Comparison of ENCODE assay signal across 1 cellular context in genomic region chr15:99504823-99505551, GRCh38.
TF ChIP-seq lines count a peak whose summit lies in the region.

No MANE protein-coding gene starts in this region.

TF ChIP-seq in HepG2, 621 proteins besides CTCF, POLR2A, EP300 and RAD21 (continued from another document):
- TF ChIP-seq, protein P1, sequence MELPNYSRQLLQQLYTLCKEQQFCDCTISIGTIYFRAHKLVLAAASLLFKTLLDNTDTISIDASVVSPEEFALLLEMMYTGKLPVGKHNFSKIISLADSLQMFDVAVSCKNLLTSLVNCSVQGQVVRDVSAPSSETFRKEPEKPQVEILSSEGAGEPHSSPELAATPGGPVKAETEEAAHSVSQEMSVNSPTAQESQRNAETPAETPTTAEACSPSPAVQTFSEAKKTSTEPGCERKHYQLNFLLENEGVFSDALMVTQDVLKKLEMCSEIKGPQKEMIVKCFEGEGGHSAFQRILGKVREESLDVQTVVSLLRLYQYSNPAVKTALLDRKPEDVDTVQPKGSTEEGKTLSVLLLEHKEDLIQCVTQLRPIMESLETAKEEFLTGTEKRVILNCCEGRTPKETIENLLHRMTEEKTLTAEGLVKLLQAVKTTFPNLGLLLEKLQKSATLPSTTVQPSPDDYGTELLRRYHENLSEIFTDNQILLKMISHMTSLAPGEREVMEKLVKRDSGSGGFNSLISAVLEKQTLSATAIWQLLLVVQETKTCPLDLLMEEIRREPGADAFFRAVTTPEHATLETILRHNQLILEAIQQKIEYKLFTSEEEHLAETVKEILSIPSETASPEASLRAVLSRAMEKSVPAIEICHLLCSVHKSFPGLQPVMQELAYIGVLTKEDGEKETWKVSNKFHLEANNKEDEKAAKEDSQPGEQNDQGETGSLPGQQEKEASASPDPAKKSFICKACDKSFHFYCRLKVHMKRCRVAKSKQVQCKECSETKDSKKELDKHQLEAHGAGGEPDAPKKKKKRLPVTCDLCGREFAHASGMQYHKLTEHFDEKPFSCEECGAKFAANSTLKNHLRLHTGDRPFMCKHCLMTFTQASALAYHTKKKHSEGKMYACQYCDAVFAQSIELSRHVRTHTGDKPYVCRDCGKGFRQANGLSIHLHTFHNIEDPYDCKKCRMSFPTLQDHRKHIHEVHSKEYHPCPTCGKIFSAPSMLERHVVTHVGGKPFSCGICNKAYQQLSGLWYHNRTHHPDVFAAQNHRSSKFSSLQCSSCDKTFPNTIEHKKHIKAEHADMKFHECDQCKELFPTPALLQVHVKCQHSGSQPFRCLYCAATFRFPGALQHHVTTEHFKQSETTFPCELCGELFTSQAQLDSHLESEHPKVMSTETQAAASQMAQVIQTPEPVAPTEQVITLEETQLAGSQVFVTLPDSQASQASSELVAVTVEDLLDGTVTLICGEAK (IDR thresholded peaks at IDR 0.05), result no peak
- TF ChIP-seq, protein P1 (CRISPR knock-in tag; IDR thresholded peaks at IDR 0.05), result no peak
- TF ChIP-seq STAG1 (CRISPR knock-in tag; IDR thresholded peaks at IDR 0.05) (peak; percentile 36), FOXM1 (CRISPR knock-in tag; IDR thresholded peaks at IDR 0.05) (no peak)
TF ChIP-seq in HepG2: peak in this region for 1.
